In genomic region chr9:74172874-74173273, GRCh38 we compare ENCODE assay signal across 15 cellular contexts.
DNase-seq lines count a peak whose midpoint lies in the region; ATAC-seq lines count a peak whose summit lies in the region.
"Had no signal": no experiment of that assay in that cellular context is flagged by ENCODE, and none has a peak within 500 bp of the region (broad histone marks: within the 10 kb centered on the region; RNA-seq: fewer than 3 reads in every experiment).

No MANE protein-coding gene starts in this region.

- DNase-seq in CD1c-positive myeloid dendritic cell (ENCODE audit: extremely low spot score) (peak; percentile 28), left colon (no peak), SW480 (ENCODE audit: low spot score) (no peak), NCI-H1694 treated with DMSO at 0.1 percent for 48 hours (lab: John Stamatoyannopoulos, UW) (no peak), NCI-H748 treated with DMSO at 0.1 percent for 48 hours (lab: John Stamatoyannopoulos, UW) (no peak)
- DNase-seq: activated CD4-positive, alpha-beta T cell treated with anti-CD3 and anti-CD28 coated beads for 48 hours; effector memory CD8-positive, alpha-beta T cell; hippocampal formation; NCI-H187; SHP77 treated with DMSO at 0.1 percent for 48 hours; stimulated activated naive CD4-positive, alpha-beta T cell had no signal

- peak; percentile 99 for ATAC-seq in GM19351 (IDR thresholded peaks at IDR 0.05; ENCODE audit: unreplicated experiment)
- ATAC-seq in HG02798 (IDR thresholded peaks at IDR 0.05; ENCODE audit: poor library complexity, unreplicated experiment), result peak; percentile 99
- peak; percentile 99 for ATAC-seq in HG03520 (IDR thresholded peaks at IDR 0.05; ENCODE audit: unreplicated experiment)
- ATAC-seq in left colon, result no peak
- ATAC-seq: A549; effector memory CD8-positive, alpha-beta T cell had no signal

- intact Hi-C loops in left colon (cut with DNase I, micrococcal nuclease), result no loop called here
